Comparison of ENCODE assay signal across 8 cellular contexts in the genomic region with DNA sequence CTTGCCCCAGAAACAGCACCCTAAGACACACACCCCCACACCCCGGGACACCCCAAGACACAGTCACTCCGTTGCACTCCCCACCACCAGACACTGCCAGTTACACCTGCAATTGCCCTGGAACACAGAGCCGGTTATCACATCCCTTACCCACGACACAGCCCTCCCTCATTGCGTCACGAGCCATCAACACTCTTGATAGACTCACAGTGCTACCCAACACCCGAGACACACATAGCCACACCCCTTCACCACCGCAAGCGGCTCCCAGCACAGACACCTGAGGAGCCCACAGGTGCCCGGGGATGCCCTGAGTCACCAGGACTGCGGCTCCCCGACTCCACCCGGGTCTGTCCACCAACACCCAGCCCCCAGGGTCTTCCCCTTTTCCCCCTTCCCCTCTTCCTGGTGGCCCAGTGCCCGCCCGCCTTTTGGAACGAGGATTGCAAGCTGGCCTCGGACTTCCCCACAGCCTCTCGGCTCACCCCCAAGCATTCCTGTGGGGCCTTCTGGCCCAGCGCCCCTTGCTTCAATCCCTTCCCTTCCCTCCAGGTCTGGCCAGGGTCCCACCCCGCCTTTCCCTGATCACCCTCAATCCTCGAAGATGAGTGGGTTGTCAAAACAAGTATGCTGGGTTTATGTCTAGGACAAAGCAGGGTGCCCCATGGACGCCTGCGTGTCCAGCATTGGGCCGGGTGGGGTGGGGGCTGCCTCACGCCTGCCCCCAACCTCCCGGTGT. TPM values are rescaled to one million over a fixed set of nuclear protein-coding genes. Genes with fewer than 3 reads are reported as not detected.
A peak's percentile ranks its signal among the peaks of the same experiment; 100 is the strongest.
DNase-seq lines count a peak whose midpoint lies in the region; ATAC-seq and TF ChIP-seq lines count a peak whose summit lies in the region.

No MANE protein-coding gene starts in this region.

- H3K36me3 Mint-ChIP-seq in H9 (ENCODE audit: insufficient read depth in 1 of 3, low read depth in 3 of 3) (peaks cover 7 to 25% (median 14%) of the 10 kb centered on the region in 3 experiments; a peak in 6 of 7 replicates), T-cell (peaks cover 10% of the 10 kb centered on the region)

- H4K5ac ChIP-seq in H9 (ENCODE audit: insufficient read length, low read depth, low read length): no peak overlapping the region

- CTCF ChIA-PET in T-cell (lab: Charles Lee): no interaction called here

- ATAC-seq in T-cell (replicated peaks in 1 of 4) (peak in 1 of 4 experiments; percentile 48), gastroesophageal sphincter (peak; percentile 81)

- H3K9me3 Mint-ChIP-seq in H9 (no peaks in the 10 kb centered on the region; a peak in 1 of 5 replicates), T-cell (no peaks in the 10 kb centered on the region)

- H3K14ac ChIP-seq in H9 (ENCODE audit: insufficient read depth, low read length): no peak overlapping the region

- H2BK15ac ChIP-seq in H9 (ENCODE audit: low read depth, low read length): no peak overlapping the region

- TF ChIP-seq POLR2A in gastroesophageal sphincter (IDR thresholded peaks at IDR 0.05): no peak
- no peak for TF ChIP-seq POLR2A in uterus (IDR thresholded peaks at IDR 0.05)

- H3K18ac ChIP-seq in H9 (ENCODE audit: insufficient read length, low read depth, low read length): no peak overlapping the region

- TF ChIP-seq EP300 in gastroesophageal sphincter (IDR thresholded peaks at IDR 0.05): no peak

- no peak overlapping the region for H2BK120ac ChIP-seq in H9 (ENCODE audit: low read depth, low read length, poor library complexity, severe bottlenecking)

- DNase-seq in AG10803 (ENCODE audit: low read depth) (peak; percentile 78), H9 (no peak), T-cell (peak in 30 of 34 experiments; percentile 13 to 83 (median 58)), uterus (peak in 1 of 2 donors; percentile 47), NCI-H187 treated with DMSO at 0.1 percent for 48 hours (lab: John Stamatoyannopoulos, UW) (no peak), NCI-H510A treated with DMSO at 0.1 percent for 48 hours (lab: John Stamatoyannopoulos, UW) (no peak), kidney glomerular epithelial cell (lab: John Stamatoyannopoulos, UW) (no peak)

- intact Hi-C loops in uterus (cut with DNase I; ENCODE audit: low total_unique reads): no loop called here

- H3K27me3 ChIP-seq in H9 (ENCODE audit: insufficient read depth, low read length) (no peaks in the 10 kb centered on the region), gastroesophageal sphincter (peaks cover 34% of the 10 kb centered on the region), uterus (peaks cover 0 to 8% of the 10 kb centered on the region in 2 donors)

- peaks cover 0 to 44% of the 10 kb centered on the region in 2 donors for H3K36me3 ChIP-seq in gastroesophageal sphincter
- H3K36me3 ChIP-seq in uterus: no peaks in the 10 kb centered on the region

- WGBS in H9 (ENCODE audit: extremely low coverage, insufficient read length, low lambda C conversion rate): no CpG with 5 or more reads among the region's 26 CpGs
- WGBS in gastroesophageal sphincter (ENCODE audit: low coverage in 1 of 2), 2 donors: 18 to 26% methylated on average over 6 to 21 of the region's 26 CpGs

- no peak overlapping the region for H3K4me2 ChIP-seq in H9 (ENCODE audit: insufficient read depth, insufficient read length, low read length)

- H3K4me1 Mint-ChIP-seq in H9 (peaks cover 20 to 39% of the 10 kb centered on the region in 2 experiments), T-cell (peaks cover 29 to 40% (median 29%) of the 10 kb centered on the region in 3 donors)

- H3K4me3 ChIP-seq in AG10803 (ENCODE audit: low read length) (no peak overlapping the region), gastroesophageal sphincter (no peak overlapping the region), uterus (no peak overlapping the region)

- no peak overlapping the region for H2BK5ac ChIP-seq in H9 (ENCODE audit: insufficient read length, low read length)

- H2BK20ac ChIP-seq in H9 (ENCODE audit: low read depth, low read length, poor library complexity, severe bottlenecking): no peak overlapping the region

- H2BK12ac ChIP-seq in H9 (ENCODE audit: insufficient read length, low read depth, low read length): no peak overlapping the region

- no peaks in the 10 kb centered on the region for H3K79me1 ChIP-seq in H9 (ENCODE audit: insufficient read depth, low read depth, low read length, poor library complexity, severe bottlenecking)

- no peak overlapping the region for H3K23ac ChIP-seq in H9 (ENCODE audit: insufficient read length, low read depth, low read length)

- H4K91ac ChIP-seq in H9 (ENCODE audit: insufficient read length, low read depth, low read length): no peak overlapping the region

- peak overlapping the region; percentile 62 to 88 (median 86); a peak in 5 of 7 replicates for H3K27ac Mint-ChIP-seq in H9
- no peak overlapping the region for H3K27ac Mint-ChIP-seq in T-cell

- POLR2A ChIA-PET in T-cell (lab: Charles Lee): no interaction called here

- H3K79me2 ChIP-seq in H9 (ENCODE audit: insufficient read depth, low read length): no peaks in the 10 kb centered on the region

- H3K27me3 Mint-ChIP-seq in H9 (ENCODE audit: low read depth) (no peaks in the 10 kb centered on the region; the same call in 1 of the 2 replicates), T-cell (peaks cover 14 to 20% of the 10 kb centered on the region in 2 donors)

- H3K4me3 Mint-ChIP-seq in H9: peak overlapping the region in 1 of 2 experiments; percentile 43; a peak in 1 of 5 replicates
- H3K4me3 Mint-ChIP-seq in T-cell: peak overlapping the region in 1 of 3 donors; percentile 11

- peaks cover 7% of the 10 kb centered on the region for H3K23me2 ChIP-seq in H9 (ENCODE audit: insufficient read length, low read depth, low read length, poor library complexity, severe bottlenecking)

- H3K56ac ChIP-seq in H9 (ENCODE audit: insufficient read length, low read depth, low read length): no peak overlapping the region

- no peak overlapping the region for H3T11ph ChIP-seq in H9 (ENCODE audit: low read length)

- H3K4ac ChIP-seq in H9 (ENCODE audit: low read depth, low read length): no peak overlapping the region

- H3K9ac ChIP-seq in H9 (ENCODE audit: extremely low read depth, insufficient read length, low read length): no peak overlapping the region

- H2AFZ ChIP-seq in H9 (ENCODE audit: low read length): no peak overlapping the region

- no peak overlapping the region for H4K8ac ChIP-seq in H9 (replicated peaks; ENCODE audit: insufficient read length, low read depth, low read length)

- no peak overlapping the region for H2AK5ac ChIP-seq in H9 (ENCODE audit: insufficient read length, low read length)

- H3K9me3 ChIP-seq in H9 (ENCODE audit: control insufficient read depth, low read depth, low read length) (no peaks in the 10 kb centered on the region), gastroesophageal sphincter (no peaks in the 10 kb centered on the region), uterus (no peaks in the 10 kb centered on the region)

- H3K27ac ChIP-seq in H9 (ENCODE audit: insufficient read length, low read depth, low read length): no peak overlapping the region
- H3K27ac ChIP-seq in gastroesophageal sphincter: peak overlapping the region in 3 of 4 donors; percentile 51 to 65 (median 55)
- peak overlapping the region; percentile 17 to 37 for H3K27ac ChIP-seq in uterus

- H4K20me1 ChIP-seq in H9 (ENCODE audit: control insufficient read depth, insufficient read depth, insufficient read length): no peaks in the 10 kb centered on the region

- no peaks in the 10 kb centered on the region; the same call in 1 of the 2 replicates for H3K4me1 ChIP-seq in H9 (ENCODE audit: insufficient read depth, low read length)
- peaks cover 0 to 76% (median 28%) of the 10 kb centered on the region in 3 donors for H3K4me1 ChIP-seq in gastroesophageal sphincter
- H3K4me1 ChIP-seq in uterus: peaks cover 0 to 14% of the 10 kb centered on the region in 2 donors

- TF ChIP-seq CTCF in AG10803 (conservative IDR thresholded peaks at IDR 0.05; ENCODE audit: low read length) (no peak), H9 (conservative IDR thresholded peaks at IDR 0.05) (no peak), gastroesophageal sphincter (IDR thresholded peaks at IDR 0.05) (no peak), uterus (IDR thresholded peaks at IDR 0.05) (no peak)

RNA-seq across cellular contexts. Expression of a gene that starts 1.7 kb away (rescaled TPM):
- total RNA-seq in H9 (2021) (0.63 and 0.66 TPM in 2 replicates), T-cell (under 1 TPM in 2 of 5 donors, not detected in 3; 0.23 to 0.25 TPM), gastroesophageal sphincter (1 to 10 TPM in 2 of 4 donors, under 1 TPM in 2; 0.23 to 4.6 (median 1.3) TPM), uterus (1 to 10 TPM in 1 of 4 donors, under 1 TPM in 1, not detected in 2; 0.30 to 1.2 TPM)

RNA-seq across cellular contexts. Expression of a gene that starts 19.1 kb away (rescaled TPM):
- 70.6 and 75.0 TPM in 2 replicates for total RNA-seq in H9 (2021)
- total RNA-seq in T-cell: 10 to 100 TPM; 27.5 to 44.4 (median 35.4) TPM
- total RNA-seq in gastroesophageal sphincter: 100 to 1,000 TPM in 1 of 4 donors, 10 to 100 TPM in 3; 63.8 to 115 (median 78.3) TPM
- total RNA-seq in uterus: 10 to 100 TPM; 14.1 to 70.0 (median 36.3) TPM

RNA-seq across cellular contexts. Expression of a gene that starts 41.4 kb away (rescaled TPM):
- total RNA-seq in H9 (2021): 77.7 and 87.0 TPM in 2 replicates
- 100 to 1,000 TPM; 158 to 575 (median 165) TPM for total RNA-seq in T-cell
- 10 to 100 TPM; 59.3 to 72.8 (median 68.2) TPM for total RNA-seq in gastroesophageal sphincter
- total RNA-seq in uterus: 10 to 100 TPM; 10.2 to 66.9 (median 40.6) TPM

RNA-seq across cellular contexts. Expression of a gene that starts 43.7 kb away (rescaled TPM):
- total RNA-seq in H9 (2021) (149 and 159 TPM in 2 replicates), T-cell (100 to 1,000 TPM; 170 to 272 (median 224) TPM), gastroesophageal sphincter (100 to 1,000 TPM in 3 of 4 donors, 10 to 100 TPM in 1; 98.2 to 286 (median 139) TPM), uterus (100 to 1,000 TPM in 1 of 4 donors, 10 to 100 TPM in 3; 56.2 to 129 (median 82.4) TPM)

RNA-seq across cellular contexts. Expression of a gene that starts 52.6 kb away (rescaled TPM):
- total RNA-seq in H9 (2021) (162 and 164 TPM in 2 replicates), T-cell (100 to 1,000 TPM; 137 to 207 (median 171) TPM), gastroesophageal sphincter (10 to 100 TPM; 21.3 to 27.2 (median 24.3) TPM), uterus (10 to 100 TPM in 3 of 4 donors, 1 to 10 TPM in 1; 4.6 to 68.2 (median 33.9) TPM)

Comparison
In these comparisons a context has a peak if more than half of its experiments do, and no peak if none do; other contexts are left out.
1. DNase-seq: peak in AG10803 (single experiment) and T-cell (30 of 34); none in H9 (single experiment), NCI-H187 treated with DMSO at 0.1 percent for 48 hours (single experiment), NCI-H510A treated with DMSO at 0.1 percent for 48 hours (single experiment) and kidney glomerular epithelial cell (single experiment).
2. H3K27ac Mint-ChIP-seq: peak in H9 (3 of 3); none in T-cell (0 of 2).